In genomic region chr6:12065321-12066140, GRCh38 we compare ENCODE assay signal across 12 cellular contexts. TPM values are rescaled to one million over a fixed set of nuclear protein-coding genes. Genes with fewer than 3 reads are reported as not detected.
DNase-seq lines count a peak whose midpoint lies in the region; ATAC-seq and TF ChIP-seq lines count a peak whose summit lies in the region.
"Had no signal": no experiment of that assay in that cellular context is flagged by ENCODE, and none has a peak within 500 bp of the region (broad histone marks: within the 10 kb centered on the region; RNA-seq: fewer than 3 reads in every experiment).

No MANE protein-coding gene starts in this region.

- H3K36me3 Mint-ChIP-seq in Caco-2 (ENCODE audit: insufficient read depth, unreplicated experiment) = no peaks in the 10 kb centered on the region

- H3K27ac ChIP-seq in DOHH2 (ENCODE audit: low read depth, low read length) (peak overlapping the region; percentile 39), heart left ventricle (peak overlapping the region in 1 of 12 donors; percentile 11), stomach (no peak overlapping the region)
- H3K27ac ChIP-seq: gastroesophageal sphincter, ovary had no signal

- CTCF ChIA-PET in Caco-2 (lab: Charles Lee) = no interaction called here

- no peaks in the 10 kb centered on the region for H3K27me3 Mint-ChIP-seq in Caco-2 (ENCODE audit: insufficient read depth, unreplicated experiment)

- peak; percentile 37 for ATAC-seq in GM19324 (IDR thresholded peaks at IDR 0.05; ENCODE audit: low FRiP score, unreplicated experiment)
- peak; percentile 51 for ATAC-seq in HG03378 (IDR thresholded peaks at IDR 0.05; ENCODE audit: unreplicated experiment)
- peak; percentile 15 to 82 (median 69) for ATAC-seq in heart left ventricle
- no peak for ATAC-seq in GM19455 (IDR thresholded peaks at IDR 0.05; ENCODE audit: unreplicated experiment)
- ATAC-seq: gastroesophageal sphincter had no signal

- no TSS peak for BruUV-seq in Caco-2 (replicated peaks; lab: Mats Ljungman, UMichigan)

- no peaks in the 10 kb centered on the region for H3K4me1 Mint-ChIP-seq in Caco-2 (ENCODE audit: low read depth, unreplicated experiment)

- WGBS in heart left ventricle, 4 donors = 59 to 68% (median 66%) methylated on average over 8 of the region's 8 CpGs
- WGBS in stomach, 5 donors = 69 to 82% (median 78%) methylated on average over 8 of the region's 8 CpGs

- no peaks in the 10 kb centered on the region for H3K9me2 ChIP-seq in DOHH2 (replicated peaks; ENCODE audit: control insufficient read depth, low read length)

- peak overlapping the region; percentile 59 for H3K4me2 ChIP-seq in DOHH2 (ENCODE audit: low read length)

- POLR2A ChIA-PET in Caco-2 (lab: Charles Lee) = no interaction called here

- no peaks in the 10 kb centered on the region for H3K9me3 Mint-ChIP-seq in Caco-2 (ENCODE audit: unreplicated experiment)

- TF ChIP-seq CTCF in DOHH2 (IDR thresholded peaks at IDR 0.05; ENCODE audit: low read depth, low read length, poor library complexity, severe bottlenecking) = no peak
- TF ChIP-seq CTCF in heart left ventricle (IDR thresholded peaks at IDR 0.05) = no peak
- no peak for TF ChIP-seq CTCF in stomach (IDR thresholded peaks at IDR 0.05)
- no peak for TF ChIP-seq CTCF in Caco-2 (IDR thresholded peaks at IDR 0.05; ENCODE audit: insufficient read depth in 1 of 2, low read depth in 1 of 2, low read length in 1 of 2, severe bottlenecking in 1 of 2, unreplicated experiment in 1 of 2)

- no peaks in the 10 kb centered on the region for H3K27me3 ChIP-seq in DOHH2 (ENCODE audit: control insufficient read depth, low read length)
- H3K27me3 ChIP-seq in heart left ventricle = no peaks in the 10 kb centered on the region
- no peaks in the 10 kb centered on the region for H3K27me3 ChIP-seq in stomach
- H3K27me3 ChIP-seq in Caco-2 (replicated peaks; ENCODE audit: control insufficient read depth, insufficient read depth, low read length) = no peaks in the 10 kb centered on the region
- H3K27me3 ChIP-seq: gastroesophageal sphincter, ovary had no signal

- DNase-seq in heart left ventricle (no peak), NCI-H146 (lab: John Stamatoyannopoulos, UW) (no peak), stomach (no peak), Caco-2 (no peak)
- DNase-seq: amniotic stem cell, NCI-H1694 treated with DMSO at 0.1 percent for 48 hours, ovary had no signal

- H3K27ac Mint-ChIP-seq in Caco-2 (ENCODE audit: unreplicated experiment) = no peak overlapping the region

- no peaks in the 10 kb centered on the region for H4K20me1 ChIP-seq in DOHH2 (ENCODE audit: control insufficient read depth, insufficient read depth, low read depth, low read length)

- H3K4me1 ChIP-seq in DOHH2 (ENCODE audit: control insufficient read depth, low read length) (peaks cover 42% of the 10 kb centered on the region), heart left ventricle (peaks cover 0 to 36% (median 12%) of the 10 kb centered on the region in 12 donors), stomach (peaks cover 0 to 32% (median 10%) of the 10 kb centered on the region in 4 donors), Caco-2 (no peaks in the 10 kb centered on the region)

- H3K79me2 ChIP-seq in DOHH2 (ENCODE audit: control insufficient read depth, low read length) = peaks cover 65% of the 10 kb centered on the region

- no peaks in the 10 kb centered on the region for H3F3A ChIP-seq in DOHH2 (ENCODE audit: control insufficient read depth, insufficient read depth)

- peak overlapping the region; percentile 46 for H3K4me3 ChIP-seq in DOHH2 (ENCODE audit: low read length)
- H3K4me3 ChIP-seq in heart left ventricle = no peak overlapping the region
- no peak overlapping the region for H3K4me3 ChIP-seq in stomach
- H3K4me3 ChIP-seq in Caco-2 (ENCODE audit: low read depth, low read length) = no peak overlapping the region
- H3K4me3 ChIP-seq: gastroesophageal sphincter, ovary had no signal

- H3K4me3 Mint-ChIP-seq in Caco-2 (ENCODE audit: unreplicated experiment) = no peak overlapping the region

- TF ChIP-seq EP300 in stomach (IDR thresholded peaks at IDR 0.05) = no peak

- no peak for TF ChIP-seq POLR2A in heart left ventricle (IDR thresholded peaks at IDR 0.05)
- no peak for TF ChIP-seq POLR2A in stomach (IDR thresholded peaks at IDR 0.05)

- intact Hi-C loops in heart left ventricle (cut with DNase I) = loop anchor here in 1 of 10 donors (10.0 kb wide), 1 partner anchor 169 kb away; no protein-coding TSS in a partner anchor
- intact Hi-C loops in stomach (cut with DNase I; ENCODE audit: low total_unique reads) = no loop called here
- intact Hi-C loops in Caco-2 (cut with micrococcal nuclease; ENCODE audit: unreplicated experiment) = no loop called here

- no peaks in the 10 kb centered on the region for H3K9me3 ChIP-seq in DOHH2 (ENCODE audit: control insufficient read depth, insufficient read depth, low read length)
- H3K9me3 ChIP-seq in heart left ventricle = no peaks in the 10 kb centered on the region
- no peaks in the 10 kb centered on the region for H3K9me3 ChIP-seq in stomach
- no peaks in the 10 kb centered on the region for H3K9me3 ChIP-seq in Caco-2
- H3K9me3 ChIP-seq: gastroesophageal sphincter, ovary had no signal

- H3K36me3 ChIP-seq in DOHH2 (ENCODE audit: control insufficient read depth, low read length) (no peaks in the 10 kb centered on the region), heart left ventricle (no peaks in the 10 kb centered on the region), stomach (no peaks in the 10 kb centered on the region), Caco-2 (ENCODE audit: control insufficient read depth, insufficient read depth, low read length) (no peaks in the 10 kb centered on the region; the same call in 1 of the 2 replicates)
- H3K36me3 ChIP-seq: gastroesophageal sphincter, ovary had no signal

RNA-seq across cellular contexts. Expression of gene HIVEP1, which starts 53.4 kb away (rescaled TPM):
- total RNA-seq in heart left ventricle (10 to 100 TPM in 8 of 9 donors, 1 to 10 TPM in 1; 10.0 to 22.8 (median 13.7) TPM), stomach (10 to 100 TPM; 12.9 to 19.6 (median 16.5) TPM), Caco-2 (2022) (22.8 and 24.9 TPM in 2 replicates)
- polyA plus RNA-seq in heart left ventricle (1 to 10 TPM; 3.5 to 5.5 TPM), stomach (1 to 10 TPM; 2.0 to 3.7 (median 3.5) TPM)
